Comparison of ENCODE assay signal across 1 cellular context in the genomic region with DNA sequence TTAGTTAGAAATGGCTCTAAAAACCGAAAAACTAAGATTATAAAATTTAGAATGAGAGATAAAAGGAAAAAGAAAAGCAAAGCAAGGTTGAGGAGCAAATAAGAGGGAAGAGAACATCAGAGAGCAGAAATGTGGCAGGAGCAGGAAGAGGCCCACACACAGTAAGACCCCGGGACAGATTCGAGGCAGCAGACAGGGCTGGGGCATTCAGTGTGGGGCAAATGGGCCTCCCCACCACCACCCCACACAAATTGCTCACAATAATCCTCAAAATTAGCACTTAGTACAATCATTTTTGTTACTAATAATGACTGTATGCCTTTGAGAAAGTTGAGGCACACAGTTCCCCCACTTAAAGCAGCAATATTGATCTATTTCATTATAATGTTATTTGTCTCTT.
TF ChIP-seq lines count a peak whose summit lies in the region.

No MANE protein-coding gene starts in this region.

TF ChIP-seq in WTC11, 78 proteins besides CTCF, POLR2A, EP300 and RAD21 (continued from another document):
- TF ChIP-seq, protein P1, sequence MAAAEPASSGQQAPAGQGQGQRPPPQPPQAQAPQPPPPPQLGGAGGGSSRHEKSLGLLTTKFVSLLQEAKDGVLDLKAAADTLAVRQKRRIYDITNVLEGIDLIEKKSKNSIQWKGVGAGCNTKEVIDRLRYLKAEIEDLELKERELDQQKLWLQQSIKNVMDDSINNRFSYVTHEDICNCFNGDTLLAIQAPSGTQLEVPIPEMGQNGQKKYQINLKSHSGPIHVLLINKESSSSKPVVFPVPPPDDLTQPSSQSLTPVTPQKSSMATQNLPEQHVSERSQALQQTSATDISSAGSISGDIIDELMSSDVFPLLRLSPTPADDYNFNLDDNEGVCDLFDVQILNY (CRISPR knock-in tag; IDR thresholded peaks at IDR 0.05), result no peak
- TF ChIP-seq RELA (CRISPR knock-in tag; IDR thresholded peaks at IDR 0.05; ENCODE audit: borderline replicate concordance) (no peak), ZNF416 (CRISPR knock-in tag; IDR thresholded peaks at IDR 0.05) (no peak), JAZF1 (CRISPR knock-in tag; IDR thresholded peaks at IDR 0.05) (no peak), KAT7 (CRISPR knock-in tag; IDR thresholded peaks at IDR 0.05; ENCODE audit: borderline replicate concordance) (no peak), GRHL2 (CRISPR knock-in tag; IDR thresholded peaks at IDR 0.05; ENCODE audit: insufficient replicate concordance, severe bottlenecking) (no peak), NFYB (CRISPR knock-in tag; conservative IDR thresholded peaks at IDR 0.05; ENCODE audit: low read depth) (no peak)
- TF ChIP-seq, protein P2, sequence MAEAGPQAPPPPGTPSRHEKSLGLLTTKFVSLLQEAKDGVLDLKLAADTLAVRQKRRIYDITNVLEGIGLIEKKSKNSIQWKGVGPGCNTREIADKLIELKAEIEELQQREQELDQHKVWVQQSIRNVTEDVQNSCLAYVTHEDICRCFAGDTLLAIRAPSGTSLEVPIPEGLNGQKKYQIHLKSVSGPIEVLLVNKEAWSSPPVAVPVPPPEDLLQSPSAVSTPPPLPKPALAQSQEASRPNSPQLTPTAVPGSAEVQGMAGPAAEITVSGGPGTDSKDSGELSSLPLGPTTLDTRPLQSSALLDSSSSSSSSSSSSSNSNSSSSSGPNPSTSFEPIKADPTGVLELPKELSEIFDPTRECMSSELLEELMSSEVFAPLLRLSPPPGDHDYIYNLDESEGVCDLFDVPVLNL (CRISPR knock-in tag; IDR thresholded peaks at IDR 0.05; ENCODE audit: borderline replicate concordance, low read depth), result no peak
- TF ChIP-seq, protein P3, sequence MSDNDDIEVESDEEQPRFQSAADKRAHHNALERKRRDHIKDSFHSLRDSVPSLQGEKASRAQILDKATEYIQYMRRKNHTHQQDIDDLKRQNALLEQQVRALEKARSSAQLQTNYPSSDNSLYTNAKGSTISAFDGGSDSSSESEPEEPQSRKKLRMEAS (CRISPR knock-in tag; IDR thresholded peaks at IDR 0.05), result no peak
